Comparison of ENCODE assay signal across 1 cellular context in genomic region chr11:68313574-68314202, GRCh38.
TF ChIP-seq lines count a peak whose summit lies in the region.

No MANE protein-coding gene starts in this region.

TF ChIP-seq in HEK293, 187 proteins besides CTCF, POLR2A, EP300 and RAD21 (continued from another document):
- TF ChIP-seq ZNF266 (tag by site-specific recombination; IDR thresholded peaks at IDR 0.05; ENCODE audit: low read depth): no peak
- TF ChIP-seq, protein P1, sequence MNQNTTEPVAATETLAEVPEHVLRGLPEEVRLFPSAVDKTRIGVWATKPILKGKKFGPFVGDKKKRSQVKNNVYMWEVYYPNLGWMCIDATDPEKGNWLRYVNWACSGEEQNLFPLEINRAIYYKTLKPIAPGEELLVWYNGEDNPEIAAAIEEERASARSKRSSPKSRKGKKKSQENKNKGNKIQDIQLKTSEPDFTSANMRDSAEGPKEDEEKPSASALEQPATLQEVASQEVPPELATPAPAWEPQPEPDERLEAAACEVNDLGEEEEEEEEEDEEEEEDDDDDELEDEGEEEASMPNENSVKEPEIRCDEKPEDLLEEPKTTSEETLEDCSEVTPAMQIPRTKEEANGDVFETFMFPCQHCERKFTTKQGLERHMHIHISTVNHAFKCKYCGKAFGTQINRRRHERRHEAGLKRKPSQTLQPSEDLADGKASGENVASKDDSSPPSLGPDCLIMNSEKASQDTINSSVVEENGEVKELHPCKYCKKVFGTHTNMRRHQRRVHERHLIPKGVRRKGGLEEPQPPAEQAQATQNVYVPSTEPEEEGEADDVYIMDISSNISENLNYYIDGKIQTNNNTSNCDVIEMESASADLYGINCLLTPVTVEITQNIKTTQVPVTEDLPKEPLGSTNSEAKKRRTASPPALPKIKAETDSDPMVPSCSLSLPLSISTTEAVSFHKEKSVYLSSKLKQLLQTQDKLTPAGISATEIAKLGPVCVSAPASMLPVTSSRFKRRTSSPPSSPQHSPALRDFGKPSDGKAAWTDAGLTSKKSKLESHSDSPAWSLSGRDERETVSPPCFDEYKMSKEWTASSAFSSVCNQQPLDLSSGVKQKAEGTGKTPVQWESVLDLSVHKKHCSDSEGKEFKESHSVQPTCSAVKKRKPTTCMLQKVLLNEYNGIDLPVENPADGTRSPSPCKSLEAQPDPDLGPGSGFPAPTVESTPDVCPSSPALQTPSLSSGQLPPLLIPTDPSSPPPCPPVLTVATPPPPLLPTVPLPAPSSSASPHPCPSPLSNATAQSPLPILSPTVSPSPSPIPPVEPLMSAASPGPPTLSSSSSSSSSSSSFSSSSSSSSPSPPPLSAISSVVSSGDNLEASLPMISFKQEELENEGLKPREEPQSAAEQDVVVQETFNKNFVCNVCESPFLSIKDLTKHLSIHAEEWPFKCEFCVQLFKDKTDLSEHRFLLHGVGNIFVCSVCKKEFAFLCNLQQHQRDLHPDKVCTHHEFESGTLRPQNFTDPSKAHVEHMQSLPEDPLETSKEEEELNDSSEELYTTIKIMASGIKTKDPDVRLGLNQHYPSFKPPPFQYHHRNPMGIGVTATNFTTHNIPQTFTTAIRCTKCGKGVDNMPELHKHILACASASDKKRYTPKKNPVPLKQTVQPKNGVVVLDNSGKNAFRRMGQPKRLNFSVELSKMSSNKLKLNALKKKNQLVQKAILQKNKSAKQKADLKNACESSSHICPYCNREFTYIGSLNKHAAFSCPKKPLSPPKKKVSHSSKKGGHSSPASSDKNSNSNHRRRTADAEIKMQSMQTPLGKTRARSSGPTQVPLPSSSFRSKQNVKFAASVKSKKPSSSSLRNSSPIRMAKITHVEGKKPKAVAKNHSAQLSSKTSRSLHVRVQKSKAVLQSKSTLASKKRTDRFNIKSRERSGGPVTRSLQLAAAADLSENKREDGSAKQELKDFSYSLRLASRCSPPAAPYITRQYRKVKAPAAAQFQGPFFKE (tag by site-specific recombination; IDR thresholded peaks at IDR 0.05; ENCODE audit: borderline replicate concordance): no peak
